ENCODE assay signal across 8 cellular contexts in the genomic region with DNA sequence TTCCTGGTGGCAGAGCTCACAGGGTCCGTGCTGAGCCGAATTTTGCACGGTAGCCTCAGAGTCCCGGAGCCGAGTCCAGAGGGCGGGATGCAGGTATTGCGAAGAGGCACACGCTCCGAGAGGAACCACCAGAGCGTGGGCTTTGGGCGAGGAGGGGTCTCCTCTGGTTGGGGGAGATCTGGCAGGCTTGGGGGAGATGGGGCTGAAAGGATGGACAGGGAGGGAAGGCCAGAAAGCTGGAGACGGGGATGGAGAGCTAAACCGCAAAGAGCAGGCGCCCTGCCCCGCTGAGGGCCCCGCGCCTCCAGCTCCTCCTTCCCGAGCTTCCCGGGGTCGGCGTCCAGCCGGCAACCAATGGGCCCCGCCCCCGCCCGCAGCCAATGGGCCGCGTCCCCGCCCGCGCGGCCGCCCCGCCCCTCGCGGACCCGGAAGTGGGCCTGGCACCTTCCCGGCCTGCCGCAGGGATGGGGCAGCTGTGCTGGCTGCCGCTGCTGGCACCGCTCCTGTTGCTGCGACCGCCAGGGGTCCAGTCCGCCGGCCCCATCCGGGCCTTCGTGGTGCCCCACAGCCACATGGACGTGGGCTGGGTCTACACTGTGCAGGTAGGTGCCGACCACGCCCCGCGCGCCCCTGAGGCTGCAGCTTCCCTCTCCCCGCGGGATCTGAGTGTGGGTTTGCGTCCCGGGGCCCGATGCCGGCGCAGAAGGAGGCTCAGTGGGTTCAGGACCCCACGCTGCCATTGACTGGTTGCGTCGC. TPM values are rescaled to one million over a fixed set of nuclear protein-coding genes. Genes with fewer than 3 reads are reported as not detected.
A peak's percentile ranks its signal among the peaks of the same experiment; 100 is the strongest.
DNase-seq lines count a peak whose midpoint lies in the region; ATAC-seq and TF ChIP-seq lines count a peak whose summit lies in the region.

TSS of gene MAN2B2 (plus strand) at position 443 of the 756 bp plus-strand sequence. CDS start at position 465, 22 bp downstream.

- H3K4me1 ChIP-seq in Loucy (ENCODE audit: insufficient read depth, low read length, poor library complexity, severe bottlenecking) (peaks cover 16% of the 10 kb centered on the region), SK-N-SH (ENCODE audit: control insufficient read depth in 1 of 2, insufficient read depth in 2 of 2, low read depth in 1 of 2, low read length in 1 of 2) (peaks cover 3 to 15% of the 10 kb centered on the region in 2 experiments; a peak in 2 of 4 replicates), suprapubic skin (peaks cover 24% of the 10 kb centered on the region)

- H3K9ac ChIP-seq in Loucy (ENCODE audit: low read depth, low read length, poor library complexity, severe bottlenecking), result peak within 1 kb of the TSS; percentile 81
- peak within 1 kb of the TSS; percentile 85 for H3K9ac ChIP-seq in SK-N-SH

- TF ChIP-seq CTCF in Loucy (conservative IDR thresholded peaks at IDR 0.05; ENCODE audit: low read length) (0 out of 2 replicates have a peak, but pooled peaks have one; percentile 14), SK-N-SH (IDR thresholded peaks at IDR 0.05) (peak; percentile 29; the same call in 1 of the 2 replicates), omental fat pad (IDR thresholded peaks at IDR 0.05) (no peak), suprapubic skin (IDR thresholded peaks at IDR 0.05) (no peak)

- 4% methylated on average over 17 of the region's 62 CpGs for WGBS in SK-N-SH (ENCODE audit: low lambda C conversion rate)
- WGBS in suprapubic skin, result under 1% methylated on average over 42 of the region's 62 CpGs

- peak; percentile 65 for DNase-seq in GDM1 (lab: John Stamatoyannopoulos, UW)
- DNase-seq in H4 (ENCODE audit: low spot score), result peak; percentile 66
- peak; percentile 100 for DNase-seq in SK-N-SH
- DNase-seq in activated naive CD4-positive, alpha-beta T cell treated with anti-CD3 and anti-CD28 coated beads, Interleukin-2, amount 10 ng/mL, durations not matched to agents 7 days and 5 days, result peak; percentile 87
- peak; percentile 84 for DNase-seq in globus pallidus (ENCODE audit: low spot score)
- peak; percentile 70 for DNase-seq in omental fat pad (ENCODE audit: low spot score)
- peak; percentile 90 for DNase-seq in suprapubic skin (ENCODE audit: low spot score in 2 of 2)

- no peak for TF ChIP-seq RAD21 in SK-N-SH (IDR thresholded peaks at IDR 0.05; ENCODE audit: low read length)

- TF ChIP-seq EP300 in SK-N-SH (IDR thresholded peaks at IDR 0.05; ENCODE audit: borderline replicate concordance in 1 of 2, low read depth in 1 of 2, low read length in 1 of 2) (no peak), suprapubic skin (IDR thresholded peaks at IDR 0.05) (no peak)

- H3K36me3 ChIP-seq in Loucy (ENCODE audit: insufficient read depth, low read length) (peaks cover 10% of the 10 kb centered on the region; the same call in 1 of the 2 replicates), SK-N-SH (replicated peaks in 1 of 2; ENCODE audit: control insufficient read depth in 1 of 2, insufficient read depth in 2 of 2, low read length in 1 of 2) (peaks cover 8 to 10% of the 10 kb centered on the region in 2 experiments), suprapubic skin (peaks cover 25% of the 10 kb centered on the region)

- peaks cover 17% of the 10 kb centered on the region for H3K4me1 Mint-ChIP-seq in activated naive CD4-positive, alpha-beta T cell treated with anti-CD3 and anti-CD28 coated beads, Interleukin-2, amount 10 ng/mL, durations not matched to agents 7 days and 5 days

- peak; percentile 96 for ATAC-seq in omental fat pad (ENCODE audit: low FRiP score)

- peaks cover 28% of the 10 kb centered on the region for H3K27me3 Mint-ChIP-seq in activated naive CD4-positive, alpha-beta T cell treated with anti-CD3 and anti-CD28 coated beads, Interleukin-2, amount 10 ng/mL, durations not matched to agents 7 days and 5 days

- peak within 1 kb of the TSS; percentile 87 for H3K27ac Mint-ChIP-seq in activated naive CD4-positive, alpha-beta T cell treated with anti-CD3 and anti-CD28 coated beads, Interleukin-2, amount 10 ng/mL, durations not matched to agents 7 days and 5 days

- H3K79me2 ChIP-seq in Loucy (ENCODE audit: insufficient read depth, low read length) (peaks cover 14% of the 10 kb centered on the region; the same call in 1 of the 2 replicates), SK-N-SH (ENCODE audit: insufficient read depth) (peaks cover 5% of the 10 kb centered on the region; the same call in 1 of the 2 replicates)

- H3K27me3 ChIP-seq in Loucy (ENCODE audit: insufficient read depth, low read length, poor library complexity, severe bottlenecking) (no peaks in the 10 kb centered on the region), SK-N-SH (ENCODE audit: insufficient read depth) (no peaks in the 10 kb centered on the region; the same call in 1 of the 2 replicates), suprapubic skin (no peaks in the 10 kb centered on the region)

- H3K4me2 ChIP-seq in Loucy (ENCODE audit: low read depth, low read length, poor library complexity, severe bottlenecking), result peak within 1 kb of the TSS; percentile 91
- peak within 1 kb of the TSS; percentile 100 for H3K4me2 ChIP-seq in SK-N-SH

- H3K4me3 ChIP-seq in Loucy (ENCODE audit: low read length, poor library complexity, severe bottlenecking), result peak within 1 kb of the TSS; percentile 83
- peak within 1 kb of the TSS; percentile 92 to 98 for H3K4me3 ChIP-seq in SK-N-SH (ENCODE audit: low read depth in 2 of 2, low read length in 1 of 2)
- H3K4me3 ChIP-seq in suprapubic skin, result peak within 1 kb of the TSS; percentile 75

- peaks cover 21% of the 10 kb centered on the region for H3K36me3 Mint-ChIP-seq in activated naive CD4-positive, alpha-beta T cell treated with anti-CD3 and anti-CD28 coated beads, Interleukin-2, amount 10 ng/mL, durations not matched to agents 7 days and 5 days

- peak in 1 of 2 donors; percentile 24 for TF ChIP-seq POLR2A in suprapubic skin (IDR thresholded peaks at IDR 0.05)

- CTCF ChIA-PET in SK-N-SH (lab: Yijun Ruan, JAX), result interaction anchor here (1.1 to 5.1 kb wide), 3 partner anchors 17 to 56 kb away, joined by 3 to 45 read pairs (median 3); no protein-coding TSS in a partner anchor
- CTCF ChIA-PET in activated naive CD4-positive, alpha-beta T cell treated with anti-CD3 and anti-CD28 coated beads, Interleukin-2, amount 10 ng/mL, durations not matched to agents 7 days and 5 days (lab: Charles Lee), result interaction anchor here (1.1 to 2.5 kb wide), 3 partner anchors 13 to 507 kb away, joined by 3 to 9 read pairs (median 4); no protein-coding TSS in a partner anchor

- POLR2A ChIA-PET in SK-N-SH (lab: Yijun Ruan, JAX), result interaction anchor here (0.9 to 1.3 kb wide), 6 partner anchors 11 to 99 kb away, joined by 3 to 6 read pairs (median 5); partner anchors contain the start of gene MRFAP1

- no peaks in the 10 kb centered on the region for H4K20me1 ChIP-seq in Loucy (ENCODE audit: insufficient read depth, low read length, poor library complexity, severe bottlenecking)
- H4K20me1 ChIP-seq in SK-N-SH (ENCODE audit: insufficient read depth), result no peaks in the 10 kb centered on the region

- H3K9me3 Mint-ChIP-seq in activated naive CD4-positive, alpha-beta T cell treated with anti-CD3 and anti-CD28 coated beads, Interleukin-2, amount 10 ng/mL, durations not matched to agents 7 days and 5 days, result no peaks in the 10 kb centered on the region

- H3K9me3 ChIP-seq in Loucy (ENCODE audit: insufficient read depth, low read depth, low read length) (no peaks in the 10 kb centered on the region), SK-N-SH (no peaks in the 10 kb centered on the region), suprapubic skin (no peaks in the 10 kb centered on the region)

- no peaks in the 10 kb centered on the region for H3K9me2 ChIP-seq in Loucy (replicated peaks; ENCODE audit: low read depth, low read length)
- H3K9me2 ChIP-seq in SK-N-SH, result no peaks in the 10 kb centered on the region

- H3K4me3 Mint-ChIP-seq in activated naive CD4-positive, alpha-beta T cell treated with anti-CD3 and anti-CD28 coated beads, Interleukin-2, amount 10 ng/mL, durations not matched to agents 7 days and 5 days, result peak within 1 kb of the TSS; percentile 87

- peak within 1 kb of the TSS; percentile 96 for H2AFZ ChIP-seq in Loucy (ENCODE audit: low read length)
- peak within 1 kb of the TSS; percentile 99 for H2AFZ ChIP-seq in SK-N-SH (ENCODE audit: low read depth)

- H3F3A ChIP-seq in Loucy (ENCODE audit: low read depth), result no peaks in the 10 kb centered on the region
- H3F3A ChIP-seq in SK-N-SH (replicated peaks; ENCODE audit: insufficient read depth), result no peaks in the 10 kb centered on the region

- H3K27ac ChIP-seq in SK-N-SH (ENCODE audit: low read depth in 2 of 2, low read length in 1 of 2) (peak within 1 kb of the TSS in 1 of 2 experiments; percentile 77; a peak in 2 of 4 replicates), suprapubic skin (no peak within 1 kb of the TSS)

TF ChIP-seq in SK-N-SH, 30 proteins besides CTCF, POLR2A, EP300 and RAD21 (continues in another document):
- TF ChIP-seq TAF1 (IDR thresholded peaks at IDR 0.05; ENCODE audit: borderline replicate concordance, low read depth, low read length) (peak; percentile 53; the same call in 1 of the 2 replicates), POLR2AphosphoS5 (IDR thresholded peaks at IDR 0.05; ENCODE audit: low read depth, low read length) (peak; percentile 78), MXI1 (IDR thresholded peaks at IDR 0.05; ENCODE audit: low read depth, low read length) (peak; percentile 60; the same call in 1 of the 2 replicates), MEF2A (IDR thresholded peaks at IDR 0.05; ENCODE audit: borderline replicate concordance, low read depth) (no peak)

RNA-seq across cellular contexts. Expression of gene MAN2B2, which starts in this region (rescaled TPM):
- total RNA-seq in H4 (2014; rRNA removed; shearing (Covaris generic)), result 11.1 and 11.9 TPM in 2 replicates
- polyA plus RNA-seq in SK-N-SH (2012; rRNA removed), result 18.5 and 24.9 TPM in 2 replicates
- 12.5 and 18.6 TPM in 2 replicates for polyA plus RNA-seq in SK-N-SH (2012; cell fraction: cytosol; rRNA removed)
- polyA plus RNA-seq in SK-N-SH (2012; cell fraction: nucleus; rRNA removed), result 30.0 and 30.3 TPM in 2 replicates
- total RNA-seq in omental fat pad (10 to 100 TPM; 21.2 to 33.3 (median 27.2) TPM), suprapubic skin (10 to 100 TPM; 19.6 to 27.9 (median 25.2) TPM)

Comparison
In these comparisons a context has a peak if more than half of its experiments do, and no peak if none do; other contexts are left out.
1. CTCF ChIP-seq: peak in Loucy (single experiment) and SK-N-SH (single experiment); none in omental fat pad (0 of 3) and suprapubic skin (0 of 2).
2. Peak in every context shown above with its lines, with median percentiles within 50 percentile points of each other: DNase-seq and H3K4me3 ChIP-seq.